1 cellular context compared by ENCODE assay signal in the genomic region with DNA sequence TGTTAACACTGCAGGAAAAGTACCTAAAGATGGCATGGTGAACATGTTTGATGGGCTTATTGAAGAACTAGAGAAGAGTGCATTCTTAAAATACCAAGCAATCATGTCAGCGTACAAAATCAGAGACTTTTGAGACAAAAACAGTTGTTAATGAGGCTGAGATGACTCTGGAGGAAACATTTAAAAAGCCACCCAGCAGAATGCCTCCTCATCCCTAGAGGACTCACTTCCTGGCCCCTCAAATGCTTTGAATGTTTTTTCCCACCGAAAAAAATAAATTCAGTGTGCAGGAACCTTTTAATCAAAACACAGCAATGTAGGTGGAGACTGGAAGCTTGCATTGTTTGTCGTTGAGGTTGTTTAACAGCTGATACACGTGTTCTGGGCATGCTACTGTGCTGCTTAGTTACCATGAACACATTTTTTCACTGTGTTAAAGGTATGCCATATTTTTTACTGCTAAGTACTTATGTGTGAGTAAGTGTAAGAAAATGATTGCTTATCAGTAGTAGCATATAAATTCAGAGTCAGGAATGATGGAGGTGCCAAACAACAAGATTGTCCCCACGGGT.
TF ChIP-seq lines count a peak whose summit lies in the region.

No MANE protein-coding gene starts in this region.

TF ChIP-seq in GM23338, 12 proteins besides CTCF, POLR2A, EP300 and RAD21 (continued from another document):
- TF ChIP-seq, protein P1, sequence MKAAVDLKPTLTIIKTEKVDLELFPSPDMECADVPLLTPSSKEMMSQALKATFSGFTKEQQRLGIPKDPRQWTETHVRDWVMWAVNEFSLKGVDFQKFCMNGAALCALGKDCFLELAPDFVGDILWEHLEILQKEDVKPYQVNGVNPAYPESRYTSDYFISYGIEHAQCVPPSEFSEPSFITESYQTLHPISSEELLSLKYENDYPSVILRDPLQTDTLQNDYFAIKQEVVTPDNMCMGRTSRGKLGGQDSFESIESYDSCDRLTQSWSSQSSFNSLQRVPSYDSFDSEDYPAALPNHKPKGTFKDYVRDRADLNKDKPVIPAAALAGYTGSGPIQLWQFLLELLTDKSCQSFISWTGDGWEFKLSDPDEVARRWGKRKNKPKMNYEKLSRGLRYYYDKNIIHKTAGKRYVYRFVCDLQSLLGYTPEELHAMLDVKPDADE (IDR thresholded peaks at IDR 0.05), result no peak
- TF ChIP-seq POLR2AphosphoS5 (IDR thresholded peaks at IDR 0.05; ENCODE audit: low read depth), result no peak
- no peak for TF ChIP-seq CREB1 (CRISPR knock-in tag; IDR thresholded peaks at IDR 0.05; ENCODE audit: low read depth)
- TF ChIP-seq, protein P2, sequence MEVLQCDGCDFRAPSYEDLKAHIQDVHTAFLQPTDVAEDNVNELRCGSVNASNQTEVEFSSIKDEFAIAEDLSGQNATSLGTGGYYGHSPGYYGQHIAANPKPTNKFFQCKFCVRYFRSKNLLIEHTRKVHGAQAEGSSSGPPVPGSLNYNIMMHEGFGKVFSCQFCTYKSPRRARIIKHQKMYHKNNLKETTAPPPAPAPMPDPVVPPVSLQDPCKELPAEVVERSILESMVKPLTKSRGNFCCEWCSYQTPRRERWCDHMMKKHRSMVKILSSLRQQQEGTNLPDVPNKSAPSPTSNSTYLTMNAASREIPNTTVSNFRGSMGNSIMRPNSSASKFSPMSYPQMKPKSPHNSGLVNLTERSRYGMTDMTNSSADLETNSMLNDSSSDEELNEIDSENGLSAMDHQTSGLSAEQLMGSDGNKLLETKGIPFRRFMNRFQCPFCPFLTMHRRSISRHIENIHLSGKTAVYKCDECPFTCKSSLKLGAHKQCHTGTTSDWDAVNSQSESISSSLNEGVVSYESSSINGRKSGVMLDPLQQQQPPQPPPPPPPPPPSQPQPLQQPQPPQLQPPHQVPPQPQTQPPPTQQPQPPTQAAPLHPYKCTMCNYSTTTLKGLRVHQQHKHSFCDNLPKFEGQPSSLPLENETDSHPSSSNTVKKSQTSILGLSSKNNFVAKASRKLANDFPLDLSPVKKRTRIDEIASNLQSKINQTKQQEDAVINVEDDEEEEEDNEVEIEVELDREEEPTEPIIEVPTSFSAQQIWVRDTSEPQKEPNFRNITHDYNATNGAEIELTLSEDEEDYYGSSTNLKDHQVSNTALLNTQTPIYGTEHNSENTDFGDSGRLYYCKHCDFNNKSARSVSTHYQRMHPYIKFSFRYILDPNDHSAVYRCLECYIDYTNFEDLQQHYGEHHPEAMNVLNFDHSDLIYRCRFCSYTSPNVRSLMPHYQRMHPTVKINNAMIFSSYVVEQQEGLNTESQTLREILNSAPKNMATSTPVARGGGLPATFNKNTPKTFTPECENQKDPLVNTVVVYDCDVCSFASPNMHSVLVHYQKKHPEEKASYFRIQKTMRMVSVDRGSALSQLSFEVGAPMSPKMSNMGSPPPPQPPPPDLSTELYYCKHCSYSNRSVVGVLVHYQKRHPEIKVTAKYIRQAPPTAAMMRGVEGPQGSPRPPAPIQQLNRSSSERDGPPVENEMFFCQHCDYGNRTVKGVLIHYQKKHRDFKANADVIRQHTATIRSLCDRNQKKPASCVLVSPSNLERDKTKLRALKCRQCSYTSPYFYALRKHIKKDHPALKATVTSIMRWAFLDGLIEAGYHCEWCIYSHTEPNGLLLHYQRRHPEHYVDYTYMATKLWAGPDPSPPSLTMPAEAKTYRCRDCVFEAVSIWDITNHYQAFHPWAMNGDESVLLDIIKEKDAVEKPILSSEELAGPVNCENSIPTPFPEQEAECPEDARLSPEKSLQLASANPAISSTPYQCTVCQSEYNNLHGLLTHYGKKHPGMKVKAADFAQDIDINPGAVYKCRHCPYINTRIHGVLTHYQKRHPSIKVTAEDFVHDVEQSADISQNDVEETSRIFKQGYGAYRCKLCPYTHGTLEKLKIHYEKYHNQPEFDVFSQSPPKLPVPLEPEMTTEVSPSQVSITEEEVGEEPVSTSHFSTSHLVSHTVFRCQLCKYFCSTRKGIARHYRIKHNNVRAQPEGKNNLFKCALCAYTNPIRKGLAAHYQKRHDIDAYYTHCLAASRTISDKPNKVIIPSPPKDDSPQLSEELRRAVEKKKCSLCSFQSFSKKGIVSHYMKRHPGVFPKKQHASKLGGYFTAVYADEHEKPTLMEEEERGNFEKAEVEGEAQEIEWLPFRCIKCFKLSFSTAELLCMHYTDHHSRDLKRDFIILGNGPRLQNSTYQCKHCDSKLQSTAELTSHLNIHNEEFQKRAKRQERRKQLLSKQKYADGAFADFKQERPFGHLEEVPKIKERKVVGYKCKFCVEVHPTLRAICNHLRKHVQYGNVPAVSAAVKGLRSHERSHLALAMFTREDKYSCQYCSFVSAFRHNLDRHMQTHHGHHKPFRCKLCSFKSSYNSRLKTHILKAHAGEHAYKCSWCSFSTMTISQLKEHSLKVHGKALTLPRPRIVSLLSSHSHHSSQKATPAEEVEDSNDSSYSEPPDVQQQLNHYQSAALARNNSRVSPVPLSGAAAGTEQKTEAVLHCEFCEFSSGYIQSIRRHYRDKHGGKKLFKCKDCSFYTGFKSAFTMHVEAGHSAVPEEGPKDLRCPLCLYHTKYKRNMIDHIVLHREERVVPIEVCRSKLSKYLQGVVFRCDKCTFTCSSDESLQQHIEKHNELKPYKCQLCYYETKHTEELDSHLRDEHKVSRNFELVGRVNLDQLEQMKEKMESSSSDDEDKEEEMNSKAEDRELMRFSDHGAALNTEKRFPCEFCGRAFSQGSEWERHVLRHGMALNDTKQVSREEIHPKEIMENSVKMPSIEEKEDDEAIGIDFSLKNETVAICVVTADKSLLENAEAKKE (CRISPR knock-in tag; IDR thresholded peaks at IDR 0.05), result no peak
- TF ChIP-seq EZH2phosphoT487 (IDR thresholded peaks at IDR 0.05; ENCODE audit: unreplicated experiment), result no peak
- TF ChIP-seq EZH2 (IDR thresholded peaks at IDR 0.05; ENCODE audit: low read depth, unreplicated experiment), result no peak
- no peak for TF ChIP-seq NANOG (IDR thresholded peaks at IDR 0.05; ENCODE audit: borderline replicate concordance)
